ENCODE assay signal across 26 cellular contexts in the genomic region with DNA sequence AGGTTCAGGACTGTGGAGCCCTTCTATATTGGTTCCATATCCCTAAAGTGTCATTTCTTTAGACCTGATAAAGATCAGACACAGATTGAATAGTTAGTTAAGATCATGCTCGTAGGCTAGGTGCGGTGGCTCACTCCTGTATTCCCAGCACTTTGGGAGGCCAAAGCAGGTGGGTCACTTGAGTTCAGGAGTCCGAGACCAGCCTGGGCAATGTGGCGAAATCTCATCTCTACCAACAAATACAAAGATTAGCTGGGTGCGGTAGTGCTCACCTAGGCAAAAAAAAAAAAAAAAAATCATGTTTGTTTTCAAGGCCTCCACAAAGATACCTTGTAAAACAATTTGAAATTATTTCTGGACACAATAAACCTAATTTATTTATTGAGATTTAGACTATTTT. TPM values are rescaled to one million over a fixed set of nuclear protein-coding genes. Genes with fewer than 3 reads are reported as not detected.
DNase-seq lines count a peak whose midpoint lies in the region; ATAC-seq, FAIRE-seq and TF ChIP-seq lines count a peak whose summit lies in the region.
"Had no signal": no experiment of that assay in that cellular context is flagged by ENCODE, and none has a peak within 500 bp of the region (broad histone marks: within the 10 kb centered on the region; RNA-seq: fewer than 3 reads in every experiment).

No MANE protein-coding gene starts in this region.

- intact Hi-C loops in Right ventricle myocardium inferior (cut with DNase I) = no loop called here
- intact Hi-C loops in left cardiac atrium (cut with DNase I) = no loop called here

- WGBS in liver = 42% methylated on average over 5 of the region's 5 CpGs
- WGBS in trophoblast cell (ENCODE audit: extremely low coverage, insufficient coverage, insufficient read length) = no CpG with 5 or more reads among the region's 5 CpGs

- FAIRE-seq in colon (lab: Jason Lieb, UNC) = peak; percentile 14
- FAIRE-seq: A204.1, GM12878, GM12892 had no signal

- no peak overlapping the region for H3K4me2 ChIP-seq in trophoblast cell (ENCODE audit: low read length)
- H3K4me2 ChIP-seq: BLaER1 had no signal

- no peak overlapping the region for H3K4ac ChIP-seq in trophoblast cell (ENCODE audit: low read depth, low read length)

- H3K18ac ChIP-seq in trophoblast cell (ENCODE audit: low read length) = peak overlapping the region; percentile 39

- TF ChIP-seq CTCF in liver (IDR thresholded peaks at IDR 0.05; ENCODE audit: low read depth, low read length, missing input control) = no peak

- H3K79me2 ChIP-seq in trophoblast cell (ENCODE audit: control insufficient read depth, insufficient read depth, low read length, poor library complexity) = peaks cover 5% of the 10 kb centered on the region

- peaks cover 5% of the 10 kb centered on the region for H3K79me1 ChIP-seq in trophoblast cell (ENCODE audit: low read length)

- H3K9ac ChIP-seq in liver (ENCODE audit: low read depth in 1 of 2, low read length in 2 of 2) = peak overlapping the region in 1 of 2 donors; percentile 7
- H3K9ac ChIP-seq in trophoblast cell (ENCODE audit: low read length) = no peak overlapping the region
- H3K9ac ChIP-seq: BLaER1 had no signal

- H3K36me3 ChIP-seq in liver (ENCODE audit: control insufficient read depth in 4 of 4, insufficient read depth in 3 of 4, low read depth in 1 of 4, low read length in 3 of 4) = peaks cover 0 to 21% (median 20%) of the 10 kb centered on the region in 4 donors
- peaks cover 7 to 14% of the 10 kb centered on the region in 2 experiments for H3K36me3 ChIP-seq in trophoblast cell (ENCODE audit: control insufficient read depth in 1 of 2, insufficient read depth in 2 of 2, low read length in 2 of 2)

- no peak overlapping the region for H4K91ac ChIP-seq in trophoblast cell (ENCODE audit: low read depth, low read length)

- no peak overlapping the region for H2AK5ac ChIP-seq in trophoblast cell (ENCODE audit: low read length)

- H3K14ac ChIP-seq in trophoblast cell (ENCODE audit: low read length) = no peak overlapping the region

- H3K4me1 ChIP-seq in liver (ENCODE audit: control insufficient read depth in 4 of 4, insufficient read depth in 4 of 4, low read length in 3 of 4) (peaks cover 0 to 10% (median 8%) of the 10 kb centered on the region in 4 donors), trophoblast cell (ENCODE audit: control insufficient read depth in 1 of 2, insufficient read depth in 2 of 2, low read length in 2 of 2) (no peaks in the 10 kb centered on the region)
- H3K4me1 ChIP-seq: BE2C had no signal

- no peak overlapping the region for H2BK5ac ChIP-seq in trophoblast cell (ENCODE audit: low read depth, low read length, poor library complexity)

- H2AFZ ChIP-seq in trophoblast cell (ENCODE audit: insufficient read depth, low read length, poor library complexity) = no peak overlapping the region

- H4K8ac ChIP-seq in trophoblast cell (ENCODE audit: low read depth, low read length) = no peak overlapping the region

- peak; percentile 77 for DNase-seq in left lobe of liver (ENCODE audit: low spot score)
- no peak for DNase-seq in trophoblast cell
- no peak for DNase-seq in NCI-H82 (lab: John Stamatoyannopoulos, UW)
- DNase-seq in Right ventricle myocardium inferior (ENCODE audit: missing footprints) = no peak
- no peak for DNase-seq in left cardiac atrium
- DNase-seq: 8988T; ACHN; BE2C; C1 segment of cervical spinal cord; CD4-positive, alpha-beta memory T cell; CD4-positive, CD25-positive, alpha-beta regulatory T cell; CD8-positive, alpha-beta memory T cell; COR-L47; DMS 273 treated with DMSO at 0.1 percent for 48 hours; DMS153; DMS53; DMS79; DND-41; EL had no signal

- H3K27me3 ChIP-seq in liver (ENCODE audit: control insufficient read depth in 4 of 4, insufficient read depth in 4 of 4, low read length in 3 of 4) = no peaks in the 10 kb centered on the region
- H3K27me3 ChIP-seq in trophoblast cell (ENCODE audit: insufficient read depth, low read length) = no peaks in the 10 kb centered on the region
- H3K27me3 ChIP-seq: BE2C, BLaER1 had no signal

- no peak overlapping the region for H2BK12ac ChIP-seq in trophoblast cell (ENCODE audit: low read length)

- H3K9me3 ChIP-seq in liver (ENCODE audit: control insufficient read depth in 4 of 4, low read length in 3 of 4) (no peaks in the 10 kb centered on the region), trophoblast cell (ENCODE audit: insufficient read depth, low read depth, low read length) (no peaks in the 10 kb centered on the region)
- H3K9me3 ChIP-seq: BE2C, BLaER1 had no signal

- H3K27ac ChIP-seq in liver (ENCODE audit: low read depth in 1 of 2, low read length in 2 of 2) = no peak overlapping the region
- no peak overlapping the region for H3K27ac ChIP-seq in trophoblast cell (ENCODE audit: low read depth, low read length)
- H3K27ac ChIP-seq: BLaER1 had no signal

- H2BK120ac ChIP-seq in trophoblast cell (ENCODE audit: insufficient read depth, low read length, poor library complexity) = no peak overlapping the region

- ATAC-seq in left lobe of liver (peak; percentile 56), HG03280 (IDR thresholded peaks at IDR 0.05; ENCODE audit: unreplicated experiment) (no peak), Right ventricle myocardium inferior (no peak), left cardiac atrium (no peak)
- ATAC-seq: GM12878 had no signal

- H3K23ac ChIP-seq in trophoblast cell (ENCODE audit: low read length) = no peak overlapping the region

- H4K12ac ChIP-seq in trophoblast cell (ENCODE audit: low read depth, low read length) = peak overlapping the region; percentile 36

- H3K4me3 ChIP-seq in liver (ENCODE audit: low read depth in 1 of 3, low read length in 3 of 3) (no peak overlapping the region), trophoblast cell (ENCODE audit: low read depth, low read length) (no peak overlapping the region)
- H3K4me3 ChIP-seq: BLaER1, GM12878 had no signal

- TF ChIP-seq RAD21 in liver (IDR thresholded peaks at IDR 0.05) = peak in 1 of 2 donors; percentile 12

TF ChIP-seq in liver, 16 proteins besides CTCF, POLR2A, EP300 and RAD21 (continues in another document):
- TF ChIP-seq HNF4A (conservative IDR thresholded peaks at IDR 0.05) = peak; percentile 71 to 84
- no peak for TF ChIP-seq FOXA2 (IDR thresholded peaks at IDR 0.05)
- TF ChIP-seq RXRA (IDR thresholded peaks at IDR 0.05) = peak; percentile 84 to 91
- no peak for TF ChIP-seq EGR1 (IDR thresholded peaks at IDR 0.05; ENCODE audit: low read depth in 2 of 2)
- peak; percentile 69 for TF ChIP-seq SP1 (IDR thresholded peaks at IDR 0.05)
- peak; percentile 87 for TF ChIP-seq YY1 (IDR thresholded peaks at IDR 0.05)
- TF ChIP-seq, protein P1, sequence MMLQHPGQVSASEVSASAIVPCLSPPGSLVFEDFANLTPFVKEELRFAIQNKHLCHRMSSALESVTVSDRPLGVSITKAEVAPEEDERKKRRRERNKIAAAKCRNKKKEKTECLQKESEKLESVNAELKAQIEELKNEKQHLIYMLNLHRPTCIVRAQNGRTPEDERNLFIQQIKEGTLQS (IDR thresholded peaks at IDR 0.05) = no peak
- no peak for TF ChIP-seq TAF1 (conservative IDR thresholded peaks at IDR 0.05)
- TF ChIP-seq HNF4G (IDR thresholded peaks at IDR 0.05) = peak; percentile 21
- TF ChIP-seq, protein P2, sequence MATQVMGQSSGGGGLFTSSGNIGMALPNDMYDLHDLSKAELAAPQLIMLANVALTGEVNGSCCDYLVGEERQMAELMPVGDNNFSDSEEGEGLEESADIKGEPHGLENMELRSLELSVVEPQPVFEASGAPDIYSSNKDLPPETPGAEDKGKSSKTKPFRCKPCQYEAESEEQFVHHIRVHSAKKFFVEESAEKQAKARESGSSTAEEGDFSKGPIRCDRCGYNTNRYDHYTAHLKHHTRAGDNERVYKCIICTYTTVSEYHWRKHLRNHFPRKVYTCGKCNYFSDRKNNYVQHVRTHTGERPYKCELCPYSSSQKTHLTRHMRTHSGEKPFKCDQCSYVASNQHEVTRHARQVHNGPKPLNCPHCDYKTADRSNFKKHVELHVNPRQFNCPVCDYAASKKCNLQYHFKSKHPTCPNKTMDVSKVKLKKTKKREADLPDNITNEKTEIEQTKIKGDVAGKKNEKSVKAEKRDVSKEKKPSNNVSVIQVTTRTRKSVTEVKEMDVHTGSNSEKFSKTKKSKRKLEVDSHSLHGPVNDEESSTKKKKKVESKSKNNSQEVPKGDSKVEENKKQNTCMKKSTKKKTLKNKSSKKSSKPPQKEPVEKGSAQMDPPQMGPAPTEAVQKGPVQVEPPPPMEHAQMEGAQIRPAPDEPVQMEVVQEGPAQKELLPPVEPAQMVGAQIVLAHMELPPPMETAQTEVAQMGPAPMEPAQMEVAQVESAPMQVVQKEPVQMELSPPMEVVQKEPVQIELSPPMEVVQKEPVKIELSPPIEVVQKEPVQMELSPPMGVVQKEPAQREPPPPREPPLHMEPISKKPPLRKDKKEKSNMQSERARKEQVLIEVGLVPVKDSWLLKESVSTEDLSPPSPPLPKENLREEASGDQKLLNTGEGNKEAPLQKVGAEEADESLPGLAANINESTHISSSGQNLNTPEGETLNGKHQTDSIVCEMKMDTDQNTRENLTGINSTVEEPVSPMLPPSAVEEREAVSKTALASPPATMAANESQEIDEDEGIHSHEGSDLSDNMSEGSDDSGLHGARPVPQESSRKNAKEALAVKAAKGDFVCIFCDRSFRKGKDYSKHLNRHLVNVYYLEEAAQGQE (IDR thresholded peaks at IDR 0.05) = no peak
- no peak for TF ChIP-seq GABPA (IDR thresholded peaks at IDR 0.05 in 1 of 2, conservative IDR thresholded peaks at IDR 0.05 in 1 of 2)

RNA-seq across cellular contexts. Expression of a gene that starts 4.6 kb away (rescaled TPM):
- total RNA-seq in left lobe of liver = 3.5 TPM
- total RNA-seq in liver = 1 to 10 TPM; 3.6 to 8.4 TPM
- polyA plus RNA-seq in liver = 1 to 10 TPM in 1 of 2 donors, under 1 TPM in 1; 0.46 to 5.0 TPM
- 1.2 and 1.3 TPM in 2 replicates for polyA plus RNA-seq in trophoblast cell (2013)
- total RNA-seq in Right ventricle myocardium inferior = 6.0 TPM
- 1 to 10 TPM; 7.7 to 9.2 TPM for total RNA-seq in left cardiac atrium

RNA-seq across cellular contexts. Expression of a gene that starts 8.7 kb away (rescaled TPM):
- total RNA-seq in left lobe of liver (19.1 TPM), liver (10 to 100 TPM; 30.3 to 33.0 TPM), Right ventricle myocardium inferior (35.2 TPM), left cardiac atrium (10 to 100 TPM; 28.1 to 29.9 TPM)
- polyA plus RNA-seq in liver = 10 to 100 TPM; 19.8 to 20.8 TPM
- polyA plus RNA-seq in trophoblast cell (2013) = 97.0 and 99.4 TPM in 2 replicates
